Comparison of ENCODE assay signal across 9 cellular contexts in genomic region chr10:69344591-69345244, GRCh38.
DNase-seq lines count a peak whose midpoint lies in the region; ATAC-seq and TF ChIP-seq lines count a peak whose summit lies in the region.
"Had no signal": no experiment of that assay in that cellular context is flagged by ENCODE, and none has a peak within 500 bp of the region (broad histone marks: within the 10 kb centered on the region; RNA-seq: fewer than 3 reads in every experiment).

No MANE protein-coding gene starts in this region.

- H3K27ac ChIP-seq in DOHH2 (ENCODE audit: low read depth, low read length) (peak overlapping the region; percentile 39), tibial nerve (no peak overlapping the region)

- TF ChIP-seq CTCF in DOHH2 (IDR thresholded peaks at IDR 0.05; ENCODE audit: low read depth, low read length, poor library complexity, severe bottlenecking) (no peak), GM20000 (IDR thresholded peaks at IDR 0.05; ENCODE audit: extremely low read depth, missing control alignments) (no peak), tibial nerve (IDR thresholded peaks at IDR 0.05) (no peak)

- H3K4me2 ChIP-seq in DOHH2 (ENCODE audit: low read length), result peak overlapping the region; percentile 47

- H3K4me1 ChIP-seq in DOHH2 (ENCODE audit: control insufficient read depth, low read length) (peaks cover 51% of the 10 kb centered on the region), iPS-15b (ENCODE audit: control insufficient read depth, insufficient read depth, low read length) (peaks cover 27% of the 10 kb centered on the region), tibial nerve (peaks cover 0 to 43% (median 23%) of the 10 kb centered on the region in 4 donors)

- H3K4me3 ChIP-seq in DOHH2 (ENCODE audit: low read length), result peak overlapping the region; percentile 43
- H3K4me3 ChIP-seq in iPS-15b (ENCODE audit: low read depth, low read length), result no peak overlapping the region
- H3K4me3 ChIP-seq in tibial nerve, result no peak overlapping the region
- H3K4me3 ChIP-seq: lung had no signal

- peaks cover 26% of the 10 kb centered on the region for H3K36me3 ChIP-seq in DOHH2 (ENCODE audit: control insufficient read depth, low read length)
- peaks cover 2% of the 10 kb centered on the region for H3K36me3 ChIP-seq in iPS-15b (ENCODE audit: control insufficient read depth, insufficient read depth, low read length)
- H3K36me3 ChIP-seq in tibial nerve, result peaks cover 0 to 17% (median 0%) of the 10 kb centered on the region in 3 donors

- WGBS in tibial nerve, 2 donors, result 62 to 72% methylated on average over 13 of the region's 13 CpGs

- H3K9me2 ChIP-seq in DOHH2 (replicated peaks; ENCODE audit: control insufficient read depth, low read length), result no peaks in the 10 kb centered on the region

- peak; percentile 36 for DNase-seq in GM20000 (ENCODE audit: low spot score)
- DNase-seq in NCI-H69 (lab: John Stamatoyannopoulos, UW), result peak; percentile 69
- DNase-seq in tibial nerve (ENCODE audit: low spot score in 2 of 2), result no peak
- DNase-seq in NCI-H2029 treated with DMSO at 0.1 percent for 48 hours (lab: John Stamatoyannopoulos, UW), result no peak
- DNase-seq in NCI-H187 treated with DMSO at 0.1 percent for 48 hours (lab: John Stamatoyannopoulos, UW), result no peak

- TF ChIP-seq POLR2A in GM18505 (IDR thresholded peaks at IDR 0.05; ENCODE audit: borderline replicate concordance, extremely low read depth, insufficient read depth, insufficient read length), result no peak
- TF ChIP-seq POLR2A in tibial nerve (IDR thresholded peaks at IDR 0.05), result no peak

- 0 out of 2 replicates have a peak, but pooled peaks cover 3% of the 10 kb centered on the region for H4K20me1 ChIP-seq in DOHH2 (ENCODE audit: control insufficient read depth, insufficient read depth, low read depth, low read length)

- H3F3A ChIP-seq in DOHH2 (ENCODE audit: control insufficient read depth, insufficient read depth), result peaks cover 9% of the 10 kb centered on the region; the same call in 1 of the 2 replicates

- TF ChIP-seq EP300 in tibial nerve (IDR thresholded peaks at IDR 0.05), result no peak

- H3K9me3 ChIP-seq in DOHH2 (ENCODE audit: control insufficient read depth, insufficient read depth, low read length) (no peaks in the 10 kb centered on the region), iPS-15b (ENCODE audit: control insufficient read depth, insufficient read depth, low read length) (no peaks in the 10 kb centered on the region), tibial nerve (no peaks in the 10 kb centered on the region)

- H3K27me3 ChIP-seq in DOHH2 (ENCODE audit: control insufficient read depth, low read length) (no peaks in the 10 kb centered on the region), iPS-15b (ENCODE audit: control insufficient read depth, insufficient read depth, low read length) (no peaks in the 10 kb centered on the region), tibial nerve (no peaks in the 10 kb centered on the region)

- H3K9ac ChIP-seq in iPS-15b (ENCODE audit: low read depth, low read length), result peak overlapping the region; percentile 37

- no peak for ATAC-seq in GM18505 (IDR thresholded peaks at IDR 0.05; ENCODE audit: unreplicated experiment)

- peaks cover 53% of the 10 kb centered on the region for H3K79me2 ChIP-seq in DOHH2 (ENCODE audit: control insufficient read depth, low read length)

Comparison
In these comparisons a context has a peak if more than half of its experiments do, and no peak if none do; other contexts are left out.
1. DNase-seq: peak in GM20000 (single experiment) and NCI-H69 (single experiment); none in tibial nerve (0 of 2), NCI-H2029 treated with DMSO at 0.1 percent for 48 hours (single experiment) and NCI-H187 treated with DMSO at 0.1 percent for 48 hours (single experiment).